Comparison of ENCODE assay signal across 13 cellular contexts in genomic region chr7:46933596-46933995, GRCh38.
A peak's percentile ranks its signal among the peaks of the same experiment; 100 is the strongest.
DNase-seq lines count a peak whose midpoint lies in the region; ATAC-seq and TF ChIP-seq lines count a peak whose summit lies in the region.
"Had no signal": no experiment of that assay in that cellular context is flagged by ENCODE, and none has a peak within 500 bp of the region (broad histone marks: within the 10 kb centered on the region; RNA-seq: fewer than 3 reads in every experiment).

No MANE protein-coding gene starts in this region.

- H2BK12ac ChIP-seq in mesenchymal stem cell (ENCODE audit: low read length in 2 of 2) = no peak overlapping the region

- no peak for ATAC-seq in mucosa of descending colon
- ATAC-seq: stimulated activated effector memory CD8-positive, alpha-beta T cell treated with anti-CD3 and anti-CD28 coated beads, Interleukin-12 subunit alpha, Interleukin-12 subunit beta, amount 100 ng/mL, for 72 hours had no signal

- H3K27me3 ChIP-seq in BJ (ENCODE audit: control insufficient read depth, insufficient read depth, low read length) (no peaks in the 10 kb centered on the region), mesenchymal stem cell (ENCODE audit: control insufficient read depth in 1 of 2, insufficient read depth in 1 of 2, low read length in 2 of 2) (no peaks in the 10 kb centered on the region)

- H3K4me1 ChIP-seq in mesenchymal stem cell (ENCODE audit: control insufficient read depth, insufficient read depth, low read depth, low read length) (no peaks in the 10 kb centered on the region), mucosa of descending colon (ENCODE audit: low read depth) (no peaks in the 10 kb centered on the region)

- intact Hi-C loops in posterior vena cava (cut with DNase I) (no loop called here), mucosa of descending colon (cut with DNase I, micrococcal nuclease) (no loop called here)

- H2BK120ac ChIP-seq in mesenchymal stem cell (ENCODE audit: low read depth, low read length) = no peak overlapping the region

- 50% methylated on average over 1 of the region's 4 CpGs for WGBS in mesenchymal stem cell

- H2BK5ac ChIP-seq in mesenchymal stem cell (ENCODE audit: low read depth, low read length, poor library complexity, severe bottlenecking) = no peak overlapping the region

- CTCF ChIA-PET in BJ (lab: Yijun Ruan, JAX) = interaction anchor here (0.6 to 2.6 kb wide), 9 partner anchors 11 to 218 kb away, joined by 3 to 10 read pairs (median 3); no protein-coding TSS in a partner anchor

- no peak overlapping the region for H3K4me2 ChIP-seq in mesenchymal stem cell (ENCODE audit: low read length, poor library complexity, severe bottlenecking)

- H2BK15ac ChIP-seq in mesenchymal stem cell (ENCODE audit: low read depth, poor library complexity, severe bottlenecking) = no peak overlapping the region

- H3K9me3 ChIP-seq in mesenchymal stem cell (ENCODE audit: control insufficient read depth, low read length) (no peaks in the 10 kb centered on the region), mucosa of descending colon (no peaks in the 10 kb centered on the region)

- no peak overlapping the region for H2AK5ac ChIP-seq in mesenchymal stem cell (ENCODE audit: low read length, severe bottlenecking)

- no peak overlapping the region for H3K18ac ChIP-seq in mesenchymal stem cell (ENCODE audit: low read depth in 1 of 2, low read length in 2 of 2)

- no peak overlapping the region for H2AFZ ChIP-seq in mesenchymal stem cell (ENCODE audit: low read depth, low read length)

- H4K8ac ChIP-seq in mesenchymal stem cell (ENCODE audit: low read length) = no peak overlapping the region

- TF ChIP-seq CTCF in BJ (IDR thresholded peaks at IDR 0.05; ENCODE audit: insufficient read depth, low read depth, low read length) (no peak), cardiac fibroblast (IDR thresholded peaks at IDR 0.05; ENCODE audit: low read depth, low read length) (no peak), mucosa of descending colon (IDR thresholded peaks at IDR 0.05) (no peak)

- H3K4me3 ChIP-seq in BJ (ENCODE audit: low read depth, low read length) (no peak overlapping the region), cardiac fibroblast (replicated peaks in 1 of 2; ENCODE audit: low read depth in 2 of 2, low read length in 2 of 2) (no peak overlapping the region), mesenchymal stem cell (ENCODE audit: insufficient read depth in 1 of 2, low read depth in 1 of 2, low read length in 2 of 2) (no peak overlapping the region), mucosa of descending colon (no peak overlapping the region)

- no peaks in the 10 kb centered on the region for H3K79me1 ChIP-seq in mesenchymal stem cell (replicated peaks; ENCODE audit: low read length, poor library complexity, severe bottlenecking)

- POLR2A ChIA-PET in BJ (lab: Charles Lee) = interaction anchor here (0.6 to 1.4 kb wide), 2 partner anchors 24 to 155 kb away, joined by 4 to 6 read pairs; no protein-coding TSS in a partner anchor

- no peak overlapping the region for H3K4ac ChIP-seq in mesenchymal stem cell (ENCODE audit: low read depth in 1 of 2, low read length in 2 of 2)

- peak overlapping the region; percentile 89 for H3K9ac ChIP-seq in mesenchymal stem cell (ENCODE audit: low read length)

- no peak overlapping the region for H3K23ac ChIP-seq in mesenchymal stem cell (ENCODE audit: low read length in 2 of 2)

- no peak overlapping the region for H4K91ac ChIP-seq in mesenchymal stem cell (ENCODE audit: low read length)

- H3K14ac ChIP-seq in mesenchymal stem cell (ENCODE audit: low read length in 2 of 2) = no peak overlapping the region

- H3K36me3 ChIP-seq in BJ (ENCODE audit: control insufficient read depth, insufficient read depth, low read length) (no peaks in the 10 kb centered on the region), mesenchymal stem cell (ENCODE audit: control insufficient read depth in 1 of 2, insufficient read depth in 2 of 2, low read depth in 1 of 2, low read length in 2 of 2) (no peaks in the 10 kb centered on the region), mucosa of descending colon (ENCODE audit: low read depth) (no peaks in the 10 kb centered on the region)

- peak; percentile 80 for DNase-seq in BJ (ENCODE audit: low read depth)
- peak; percentile 29 for DNase-seq in M059J (ENCODE audit: low read depth)
- peak; percentile 45 to 69 for DNase-seq in cardiac fibroblast (ENCODE audit: low read depth in 2 of 2)
- DNase-seq in mesenchymal stem cell = peak; percentile 38
- DNase-seq in posterior vena cava (ENCODE audit: low spot score) = no peak
- no peak for DNase-seq in mucosa of descending colon
- no peak for DNase-seq in glomerular visceral epithelial cell (ENCODE audit: extremely low spot score)
- no peak for DNase-seq in effector CD8-positive, alpha-beta T cell (lab: John Stamatoyannopoulos, UW)
- DNase-seq: activated CD8-positive, alpha-beta memory T cell treated with anti-CD3 and anti-CD28 coated beads, Interleukin-2, amount 50 U/mL, for 4 hours; activated naive CD8-positive, alpha-beta T cell treated with anti-CD3 and anti-CD28 coated beads, Interleukin-2, amount 10 ng/mL, durations not matched to agents 7 days and 5 days; hypothalamus; KBM-7 had no signal

- no peak overlapping the region for H3K27ac ChIP-seq in mesenchymal stem cell (ENCODE audit: low read length, poor library complexity, severe bottlenecking)

Comparison
In these comparisons a context has a peak if more than half of its experiments do, and no peak if none do; other contexts are left out.
1. DNase-seq: peak in BJ (single experiment), M059J (single experiment), cardiac fibroblast (2 of 2) and mesenchymal stem cell (single experiment); none in posterior vena cava (single experiment), mucosa of descending colon (0 of 3), glomerular visceral epithelial cell (single experiment) and effector CD8-positive, alpha-beta T cell (single experiment).